ENCODE assay signal across 28 cellular contexts in genomic region chr12:98954506-98954905, GRCh38.
"Had no signal": no experiment of that assay in that cellular context is flagged by ENCODE, and none has a peak within 500 bp of the region (broad histone marks: within the 10 kb centered on the region; RNA-seq: fewer than 3 reads in every experiment).

No MANE protein-coding gene starts in this region.

- H3K4me3 ChIP-seq: stomach, suprapubic skin, testis, thoracic aorta, thyroid gland, tibial artery, tibial nerve, transverse colon, upper lobe of left lung, upper lobe of right lung, uterus, vagina had no signal

- H3K36me3 ChIP-seq: stomach, suprapubic skin, thoracic aorta, thyroid gland, tibial artery, tibial nerve, transverse colon, upper lobe of left lung, upper lobe of right lung, uterus, vagina had no signal

- ATAC-seq: stimulated activated effector memory CD8-positive, alpha-beta T cell treated with anti-CD3 and anti-CD28 coated beads, Interleukin-12 subunit alpha, Interleukin-12 subunit beta, amount 100 ng/mL, for 72 hours; stimulated activated memory B cell treated with anti-CD40 and anti-IgM and Interleukin-4, amounts not matched to agents 10 μg/mL and 1 μg/mL and 100 μg/mL, for 72 hours; stimulated activated naive CD8-positive, alpha-beta T cell treated with anti-CD3 and anti-CD28 coated beads, Interleukin-15, amount 100 ng/mL, for 72 hours; stimulated activated naive CD8-positive, alpha-beta T cell treated with anti-CD3 and anti-CD28 coated beads, Interleukin-15, Interleukin-2, amounts not matched to agents 100 U/mL and 50 U/mL, for 24 hours; upper lobe of right lung had no signal

- H3K4me3 Mint-ChIP-seq: stimulated activated effector memory CD8-positive, alpha-beta T cell treated with anti-CD3 and anti-CD28 coated beads, Interleukin-12 subunit alpha, Interleukin-12 subunit beta, amount 100 ng/mL, for 72 hours; stimulated activated memory B cell treated with anti-CD40 and anti-IgM and Interleukin-4, amounts not matched to agents 10 μg/mL and 1 μg/mL and 100 μg/mL, for 72 hours; stimulated activated naive B cell treated with anti-CD40 and anti-IgM and Interleukin-4, amounts not matched to agents 10 μg/mL and 1 μg/mL and 100 μg/mL, for 72 hours; stimulated activated naive CD8-positive, alpha-beta T cell treated with anti-CD3 and anti-CD28 coated beads, Interleukin-15, amount 100 ng/mL, for 72 hours; stimulated activated naive CD8-positive, alpha-beta T cell treated with anti-CD3 and anti-CD28 coated beads, Interleukin-15, Interleukin-2, amounts not matched to agents 100 ng/mL and 50 ng/mL, for 24 hours; type B pancreatic cell had no signal

- H3K36me3 Mint-ChIP-seq: stimulated activated effector memory CD8-positive, alpha-beta T cell treated with anti-CD3 and anti-CD28 coated beads, Interleukin-12 subunit alpha, Interleukin-12 subunit beta, amount 100 ng/mL, for 72 hours; stimulated activated memory B cell treated with anti-CD40 and anti-IgM and Interleukin-4, amounts not matched to agents 10 μg/mL and 1 μg/mL and 100 μg/mL, for 72 hours; stimulated activated naive B cell treated with anti-CD40 and anti-IgM and Interleukin-4, amounts not matched to agents 10 μg/mL and 1 μg/mL and 100 μg/mL, for 72 hours; type B pancreatic cell had no signal

- H3K9me3 Mint-ChIP-seq: stimulated activated memory B cell treated with anti-CD40 and anti-IgM and Interleukin-4, amounts not matched to agents 10 μg/mL and 1 μg/mL and 100 μg/mL, for 72 hours; stimulated activated naive CD8-positive, alpha-beta T cell treated with anti-CD3 and anti-CD28 coated beads, Interleukin-15, Interleukin-2, amounts not matched to agents 100 ng/mL and 50 ng/mL, for 24 hours had no signal

- H3K27me3 ChIP-seq: stomach, suprapubic skin, testis, thyroid gland, tibial artery, tibial nerve, transverse colon, upper lobe of left lung, upper lobe of right lung, uterus, vagina had no signal

- FAIRE-seq: urothelium cell line had no signal

- H3K9me3 ChIP-seq: stomach, suprapubic skin, testis, thoracic aorta, thyroid gland, tibial artery, transverse colon, upper lobe of left lung, upper lobe of right lung, uterus, vagina had no signal

- H3K27ac ChIP-seq: stomach, suprapubic skin, testis, thoracic aorta, thyroid gland, tibial artery, tibial nerve, transverse colon, upper lobe of left lung, upper lobe of right lung, uterus, vagina had no signal

- DNase-seq: stimulated activated CD4-positive, alpha-beta T cell treated with anti-CD3 and anti-CD28 coated beads, Interleukin-2, amount 100 ng/mL, for 48 hours; stimulated activated CD4-positive, alpha-beta T cell treated with anti-CD3 and anti-CD28 coated beads, Interleukin-4, amount 100 ng/mL, for 1 hour; stimulated activated CD4-positive, alpha-beta T cell treated with anti-CD3 and anti-CD28 coated beads, Interleukin-4, amount 100 ng/mL, for 24 hours; stimulated activated CD4-positive, alpha-beta T cell treated with anti-CD3 and anti-CD28 coated beads, Interleukin-4, amount 100 ng/mL, for 4 hours; stimulated activated CD8-positive, alpha-beta memory T cell treated with anti-CD3 and anti-CD28 coated beads, Interleukin-4, amount 100 ng/mL, for 48 hours; stimulated activated naive B cell treated with anti-CD40 and anti-IgM and Interleukin-4, amounts not matched to agents 10 μg/mL and 1 μg/mL and 100 μg/mL, for 72 hours; stimulated activated naive CD4-positive, alpha-beta T cell; stimulated activated naive CD4-positive, alpha-beta T cell treated with Interleukin-2 at 50 U/mL for 16 hours; stimulated activated naive CD8-positive, alpha-beta T cell treated with anti-CD3 and anti-CD28 coated beads, Interleukin-15, amount 100 ng/mL, for 72 hours; stimulated activated naive CD8-positive, alpha-beta T cell treated with anti-CD3 and anti-CD28 coated beads, Interleukin-15, Interleukin-2, amounts not matched to agents 100 U/mL and 50 U/mL, for 24 hours; stomach; substantia nigra; testis; thyroid gland; tibial artery; transverse colon; upper lobe of left lung; upper lobe of right lung; uterus had no signal

- H3K27ac Mint-ChIP-seq: stimulated activated effector memory CD8-positive, alpha-beta T cell treated with anti-CD3 and anti-CD28 coated beads, Interleukin-12 subunit alpha, Interleukin-12 subunit beta, amount 100 ng/mL, for 72 hours; stimulated activated memory B cell treated with anti-CD40 and anti-IgM and Interleukin-4, amounts not matched to agents 10 μg/mL and 1 μg/mL and 100 μg/mL, for 72 hours; stimulated activated naive B cell treated with anti-CD40 and anti-IgM and Interleukin-4, amounts not matched to agents 10 μg/mL and 1 μg/mL and 100 μg/mL, for 72 hours; stimulated activated naive CD8-positive, alpha-beta T cell treated with anti-CD3 and anti-CD28 coated beads, Interleukin-15, amount 100 ng/mL, for 72 hours; stimulated activated naive CD8-positive, alpha-beta T cell treated with anti-CD3 and anti-CD28 coated beads, Interleukin-15, Interleukin-2, amounts not matched to agents 100 ng/mL and 50 ng/mL, for 24 hours; type B pancreatic cell had no signal

- H3K27me3 Mint-ChIP-seq: stimulated activated memory B cell treated with anti-CD40 and anti-IgM and Interleukin-4, amounts not matched to agents 10 μg/mL and 1 μg/mL and 100 μg/mL, for 72 hours had no signal

- H3K4me1 ChIP-seq: stomach, suprapubic skin, testis, thyroid gland, tibial artery, tibial nerve, transverse colon, upper lobe of left lung, upper lobe of right lung, uterus, vagina had no signal

- H3K4me1 Mint-ChIP-seq: stimulated activated effector memory CD8-positive, alpha-beta T cell treated with anti-CD3 and anti-CD28 coated beads, Interleukin-12 subunit alpha, Interleukin-12 subunit beta, amount 100 ng/mL, for 72 hours; stimulated activated memory B cell treated with anti-CD40 and anti-IgM and Interleukin-4, amounts not matched to agents 10 μg/mL and 1 μg/mL and 100 μg/mL, for 72 hours; stimulated activated naive B cell treated with anti-CD40 and anti-IgM and Interleukin-4, amounts not matched to agents 10 μg/mL and 1 μg/mL and 100 μg/mL, for 72 hours; stimulated activated naive CD8-positive, alpha-beta T cell treated with anti-CD3 and anti-CD28 coated beads, Interleukin-15, amount 100 ng/mL, for 72 hours had no signal
